1 cellular context compared by ENCODE assay signal in genomic region chr19:6018786-6019185, GRCh38.
TF ChIP-seq lines count a peak whose summit lies in the region.

No MANE protein-coding gene starts in this region.

TF ChIP-seq in HepG2, 621 proteins besides CTCF, POLR2A, EP300 and RAD21:
- TF ChIP-seq SMC3 (IDR thresholded peaks at IDR 0.05; ENCODE audit: low read length): peak; percentile 15; the same call in 1 of the 2 replicates
- 0 out of 2 replicates have a peak, but pooled peaks have one; percentile 14 for TF ChIP-seq MYC (CRISPR knock-in tag; IDR thresholded peaks at IDR 0.05; ENCODE audit: borderline replicate concordance)
- peak; percentile 28 for TF ChIP-seq ZNF687 (CRISPR knock-in tag; IDR thresholded peaks at IDR 0.05)
- TF ChIP-seq STAG1 (CRISPR knock-in tag; IDR thresholded peaks at IDR 0.05): peak; percentile 27
- 0 out of 2 replicates have a peak, but pooled peaks have one; percentile 41 for TF ChIP-seq MAZ (IDR thresholded peaks at IDR 0.05; ENCODE audit: borderline replicate concordance, low read depth, low read length)
- no peak for TF ChIP-seq MAZ (CRISPR knock-in tag; IDR thresholded peaks at IDR 0.05; ENCODE audit: low read depth)
- no peak for TF ChIP-seq ZBTB46 (CRISPR knock-in tag; IDR thresholded peaks at IDR 0.05; ENCODE audit: borderline replicate concordance)
- no peak for TF ChIP-seq FOXO1 (CRISPR knock-in tag; IDR thresholded peaks at IDR 0.05)
- TF ChIP-seq ZNF740 (CRISPR knock-in tag; IDR thresholded peaks at IDR 0.05): peak; percentile 94
